8 cellular contexts compared by ENCODE assay signal in genomic region chr2:222861411-222862067, GRCh38. TPM values are rescaled to one million over a fixed set of nuclear protein-coding genes. Genes with fewer than 3 reads are reported as not detected.
A peak's percentile ranks its signal among the peaks of the same experiment; 100 is the strongest.
DNase-seq lines count a peak whose midpoint lies in the region; ATAC-seq, FAIRE-seq and TF ChIP-seq lines count a peak whose summit lies in the region.

No MANE protein-coding gene starts in this region.

- DNase-seq in AG08395 (ENCODE audit: low spot score), result peak; percentile 41
- peak; percentile 24 for DNase-seq in GM19239 (ENCODE audit: insufficient read length, low spot score)
- DNase-seq in activated CD4-positive, CD25-positive, alpha-beta regulatory T cell (lab: John Stamatoyannopoulos, UW), result peak; percentile 21 to 39 (median 26)
- peak; percentile 37 for DNase-seq in choroid plexus epithelial cell (ENCODE audit: low read depth)
- peak; percentile 33 to 53 for DNase-seq in lung microvascular endothelial cell (ENCODE audit: low read depth in 2 of 2)
- DNase-seq in stimulated activated CD8-positive, alpha-beta memory T cell treated with anti-CD3 and anti-CD28 coated beads, Interleukin-4, amount 100 ng/mL, for 4 hours (ENCODE audit: low read depth in 2 of 2, low spot score in 1 of 2), result peak; percentile 7 to 9
- no peak for DNase-seq in T1000 (lab: John Stamatoyannopoulos, UW)

- peak; percentile 26 for ATAC-seq in HG03520 (IDR thresholded peaks at IDR 0.05; ENCODE audit: unreplicated experiment)

- peak overlapping the region; percentile 83 for H3K4me3 ChIP-seq in choroid plexus epithelial cell (ENCODE audit: low read depth, low read length)

- no peak for TF ChIP-seq CTCF in choroid plexus epithelial cell (conservative IDR thresholded peaks at IDR 0.05; ENCODE audit: low read depth, low read length)

- FAIRE-seq in GM19239 (lab: Jason Lieb, UNC), result peak; percentile 56

RNA-seq across cellular contexts. Expression of gene ACSL3, which starts 0.7 kb away (rescaled TPM):
- 82.8 and 109 TPM in 2 replicates for total RNA-seq in lung microvascular endothelial cell
